Comparison of ENCODE assay signal across 1 cellular context in the genomic region with DNA sequence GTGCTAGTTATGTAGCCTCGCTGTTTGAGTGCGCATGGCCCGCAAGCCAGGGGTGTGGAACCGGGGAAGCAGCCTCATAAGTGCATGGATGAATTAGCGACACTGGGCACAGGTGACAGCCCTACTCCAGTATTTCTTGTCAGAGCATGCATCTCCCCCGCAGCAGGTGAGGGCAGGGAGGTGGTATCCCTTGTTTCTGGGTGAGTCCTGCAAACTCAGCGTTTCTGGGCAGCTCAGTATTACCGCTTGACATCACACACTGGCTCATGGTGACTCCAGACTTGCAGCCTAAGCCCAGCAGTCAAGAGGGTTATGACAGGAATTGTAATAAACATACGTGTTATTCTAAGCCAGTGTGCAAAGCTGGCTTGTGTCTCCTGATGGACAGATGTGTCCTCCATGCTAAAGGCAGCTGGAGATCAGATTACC.
TF ChIP-seq lines count a peak whose summit lies in the region.

No MANE protein-coding gene starts in this region.

TF ChIP-seq in K562, 482 proteins besides CTCF, POLR2A, EP300 and RAD21 (continued from another document):
- TF ChIP-seq ZNF668 (CRISPR knock-in tag; IDR thresholded peaks at IDR 0.05) (no peak), KLF6 (CRISPR knock-in tag; IDR thresholded peaks at IDR 0.05; ENCODE audit: borderline replicate concordance) (no peak), ZNF316 (IDR thresholded peaks at IDR 0.05) (peak; percentile 49), TCF7 (IDR thresholded peaks at IDR 0.05; ENCODE audit: borderline replicate concordance) (no peak)
